20 cellular contexts compared by ENCODE assay signal in the genomic region with DNA sequence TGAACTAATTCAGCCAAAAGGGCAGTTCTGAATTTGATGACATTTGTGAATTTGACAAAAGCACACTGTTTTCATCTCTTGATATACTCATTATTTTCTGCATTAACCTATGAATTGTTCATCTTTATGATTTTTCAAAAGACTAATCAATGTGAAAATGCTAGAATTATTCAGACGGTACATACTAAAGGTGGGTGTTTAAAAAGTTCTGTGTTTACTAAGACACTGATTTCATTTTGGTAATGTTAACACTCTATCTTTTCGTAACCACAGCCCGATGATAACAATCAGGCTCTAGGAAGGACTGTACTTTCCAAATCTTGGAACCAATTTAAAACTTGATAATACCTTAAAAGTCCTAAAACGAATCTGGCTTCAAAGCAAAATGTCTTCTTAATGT.
"Had no signal": no experiment of that assay in that cellular context is flagged by ENCODE, and none has a peak within 500 bp of the region (broad histone marks: within the 10 kb centered on the region; RNA-seq: fewer than 3 reads in every experiment).

No MANE protein-coding gene starts in this region.

- DNase-seq: dermis blood vessel endothelial cell; dorsolateral prefrontal cortex; effector CD4-positive, alpha-beta T cell; effector memory CD4-positive, alpha-beta T cell; foreskin keratinocyte; heart left ventricle; hypothalamus; immature natural killer cell; islet precursor cell; kidney; left colon; left ventricle myocardium inferior; mammary epithelial cell; mesendoderm; midbrain; naive thymus-derived CD4-positive, alpha-beta T cell had no signal

- H3K9me3 Mint-ChIP-seq: immature natural killer cell, memory B cell had no signal

- H3K27me3 Mint-ChIP-seq: memory B cell; naive thymus-derived CD4-positive, alpha-beta T cell had no signal

- FAIRE-seq: endothelial cell of umbilical vein, frontal cortex, kidney had no signal

- ATAC-seq: foreskin keratinocyte; gastroesophageal sphincter; heart left ventricle; naive thymus-derived CD4-positive, alpha-beta T cell had no signal

- H3K4me3 Mint-ChIP-seq: immature natural killer cell; memory B cell; naive thymus-derived CD4-positive, alpha-beta T cell had no signal

- H3K27ac Mint-ChIP-seq: memory B cell; naive thymus-derived CD4-positive, alpha-beta T cell had no signal
